Comparison of ENCODE assay signal across 9 cellular contexts in the genomic region with DNA sequence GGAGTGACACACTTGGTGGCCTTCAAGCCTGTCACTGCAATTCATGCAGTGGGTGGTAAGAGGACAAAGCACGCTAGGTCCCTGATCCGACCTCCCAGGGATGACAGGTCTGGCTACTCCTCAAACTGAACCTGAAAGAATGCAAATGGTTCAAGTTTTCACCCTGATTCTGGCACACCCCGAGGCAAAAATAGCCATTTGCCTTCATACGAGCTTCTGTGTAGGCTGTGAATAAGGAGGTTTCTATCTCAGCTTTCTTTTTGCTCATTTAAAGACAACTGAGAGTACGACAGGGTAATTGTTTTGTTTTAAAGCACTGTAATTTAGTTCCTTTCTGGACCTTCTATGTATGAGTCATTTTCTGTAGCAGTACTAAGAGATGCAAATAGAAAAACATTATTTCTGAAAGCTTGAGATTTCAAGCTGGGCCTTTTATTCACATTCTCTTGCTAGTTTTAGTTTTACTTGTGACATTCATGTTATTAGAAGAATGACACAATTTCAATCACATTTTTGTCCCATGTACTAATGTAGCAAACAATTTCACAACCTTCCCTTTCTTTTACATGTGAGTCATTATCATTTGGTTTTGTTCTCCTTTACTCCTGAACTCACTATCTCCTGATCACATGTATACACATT. TPM values are rescaled to one million over a fixed set of nuclear protein-coding genes. Genes with fewer than 3 reads are reported as not detected.
DNase-seq lines count a peak whose midpoint lies in the region; ATAC-seq and FAIRE-seq lines count a peak whose summit lies in the region.
"Had no signal": no experiment of that assay in that cellular context is flagged by ENCODE, and none has a peak within 500 bp of the region (broad histone marks: within the 10 kb centered on the region; RNA-seq: fewer than 3 reads in every experiment).

No MANE protein-coding gene starts in this region.

- H3K4ac ChIP-seq in mesenchymal stem cell (ENCODE audit: low read depth in 1 of 2, low read length in 2 of 2) = no peak overlapping the region

- peak overlapping the region in 1 of 2 experiments; percentile 61 for H3K4me3 ChIP-seq in mesenchymal stem cell (ENCODE audit: insufficient read depth in 1 of 2, low read depth in 1 of 2, low read length in 2 of 2)

- no peaks in the 10 kb centered on the region for H3K9me3 ChIP-seq in mesenchymal stem cell (ENCODE audit: control insufficient read depth, low read length)

- no peaks in the 10 kb centered on the region for H3K27me3 ChIP-seq in mesenchymal stem cell (ENCODE audit: control insufficient read depth in 1 of 2, insufficient read depth in 1 of 2, low read length in 2 of 2)

- peak; percentile 49 for DNase-seq in SIG-M5 treated with dmso at 0.1 percent for 504 hours (lab: John Stamatoyannopoulos, UW; ENCODE audit: unreplicated experiment)
- no peak for DNase-seq in SIG-M5 (lab: John Stamatoyannopoulos, UW)
- DNase-seq in RCC 7860 (ENCODE audit: low spot score) = peak; percentile 26
- peak; percentile 53 for DNase-seq in mesenchymal stem cell
- DNase-seq in DMS 273 treated with DMSO at 0.1 percent for 48 hours (lab: John Stamatoyannopoulos, UW) = no peak
- no peak for DNase-seq in NCI-H146 treated with DMSO at 0.1 percent for 48 hours (lab: John Stamatoyannopoulos, UW; ENCODE audit: unreplicated experiment)
- no peak for DNase-seq in NCI-H345 (lab: John Stamatoyannopoulos, UW)

- H3K4me1 ChIP-seq in mesenchymal stem cell (ENCODE audit: control insufficient read depth, insufficient read depth, low read depth, low read length) = peaks cover 2% of the 10 kb centered on the region

- WGBS in mesenchymal stem cell = 70% methylated on average over 5 of the region's 5 CpGs

- no peak overlapping the region for H2AFZ ChIP-seq in mesenchymal stem cell (ENCODE audit: low read depth, low read length)

- no peak overlapping the region for H3K27ac ChIP-seq in mesenchymal stem cell (ENCODE audit: low read length, poor library complexity, severe bottlenecking)

- no peak overlapping the region for H2BK15ac ChIP-seq in mesenchymal stem cell (ENCODE audit: low read depth, poor library complexity, severe bottlenecking)

- no peak overlapping the region for H2BK5ac ChIP-seq in mesenchymal stem cell (ENCODE audit: low read depth, low read length, poor library complexity, severe bottlenecking)

- peak; percentile 86 for ATAC-seq in HG02623 (IDR thresholded peaks at IDR 0.05; ENCODE audit: unreplicated experiment)

- H3K9ac ChIP-seq in mesenchymal stem cell (ENCODE audit: low read length) = peak overlapping the region; percentile 68

- H3K36me3 ChIP-seq in mesenchymal stem cell (ENCODE audit: control insufficient read depth in 1 of 2, insufficient read depth in 2 of 2, low read depth in 1 of 2, low read length in 2 of 2) = no peaks in the 10 kb centered on the region

- H4K91ac ChIP-seq in mesenchymal stem cell (ENCODE audit: low read length) = peak overlapping the region; percentile 74

- H2BK120ac ChIP-seq in mesenchymal stem cell (ENCODE audit: low read depth, low read length) = no peak overlapping the region

- H3K4me2 ChIP-seq in mesenchymal stem cell (ENCODE audit: low read length, poor library complexity, severe bottlenecking) = no peak overlapping the region

- H3K14ac ChIP-seq in mesenchymal stem cell (ENCODE audit: low read length in 2 of 2) = peak overlapping the region in 1 of 2 experiments; percentile 26

- peak overlapping the region; percentile 72 for H4K8ac ChIP-seq in mesenchymal stem cell (ENCODE audit: low read length)

- H2AK5ac ChIP-seq in mesenchymal stem cell (ENCODE audit: low read length, severe bottlenecking) = no peak overlapping the region

- no peaks in the 10 kb centered on the region for H3K79me1 ChIP-seq in mesenchymal stem cell (replicated peaks; ENCODE audit: low read length, poor library complexity, severe bottlenecking)

- peak overlapping the region in 1 of 2 experiments; percentile 45 for H2BK12ac ChIP-seq in mesenchymal stem cell (ENCODE audit: low read length in 2 of 2)

- peak overlapping the region in 1 of 2 experiments; percentile 11 for H3K18ac ChIP-seq in mesenchymal stem cell (ENCODE audit: low read depth in 1 of 2, low read length in 2 of 2)

- FAIRE-seq in RCC 7860 (lab: Jason Lieb, UNC) = no peak
- FAIRE-seq: A204.1 had no signal

- no peak overlapping the region for H3K23ac ChIP-seq in mesenchymal stem cell (ENCODE audit: low read length in 2 of 2)

RNA-seq across cellular contexts. Expression of gene FDX1, which starts 56.6 kb away (rescaled TPM):
- 8.3 TPM for polyA plus RNA-seq in mesenchymal stem cell (2013, experiment 1 of 2)
- polyA plus RNA-seq in mesenchymal stem cell (2013, experiment 2 of 2) = 8.8 TPM

Comparison
In these comparisons a context has a peak if more than half of its experiments do, and no peak if none do; other contexts are left out.
1. DNase-seq: peak in SIG-M5 treated with dmso at 0.1 percent for 504 hours (single experiment), RCC 7860 (single experiment) and mesenchymal stem cell (single experiment); none in SIG-M5 (single experiment), DMS 273 treated with DMSO at 0.1 percent for 48 hours (single experiment), NCI-H146 treated with DMSO at 0.1 percent for 48 hours (single experiment) and NCI-H345 (single experiment).